13 cellular contexts compared by ENCODE assay signal in genomic region chr2:27021253-27021801, GRCh38. TPM values are rescaled to one million over a fixed set of nuclear protein-coding genes. Genes with fewer than 3 reads are reported as not detected.
DNase-seq lines count a peak whose midpoint lies in the region.
"Had no signal": no experiment of that assay in that cellular context is flagged by ENCODE, and none has a peak within 500 bp of the region (broad histone marks: within the 10 kb centered on the region; RNA-seq: fewer than 3 reads in every experiment).

No MANE protein-coding gene starts in this region.

- in situ Hi-C loops in Caki2 (cut with HindIII; ENCODE audit: low pct_unique_long_range_greater_than_20kb, low sequenced_read_pairs): no loop called here

- peak; percentile 89 for DNase-seq in Caki2 (ENCODE audit: low read depth)
- peak; percentile 59 for DNase-seq in amniotic epithelial cell (ENCODE audit: low read depth)
- DNase-seq in myocyte (ENCODE audit: low read depth): peak; percentile 94
- no peak for DNase-seq in hepatic stellate cell (ENCODE audit: low spot score)
- no peak for DNase-seq in H7
- DNase-seq in activated T-cell treated with anti-CD3 and anti-CD28 coated beads, Interleukin-2, amount 50 U/mL, for 48 hours: no peak
- DNase-seq: activated CD8-positive, alpha-beta memory T cell treated with anti-CD3 and anti-CD28 coated beads, Interleukin-2, amount 10 ng/mL, durations not matched to agents 7 days and 5 days; amniotic stem cell; effector memory CD8-positive, alpha-beta T cell; hippocampal formation; NCI-H2029; T1000 had no signal

- no peak overlapping the region for H3K4me3 ChIP-seq in H7 (ENCODE audit: insufficient read depth, low read depth, low read length)
- H3K4me3 ChIP-seq: skin epidermis had no signal

- H3K36me3 ChIP-seq in H7 (replicated peaks; ENCODE audit: control insufficient read depth, insufficient read depth, low read length): no peaks in the 10 kb centered on the region

- H3K27me3 ChIP-seq in H7 (ENCODE audit: control insufficient read depth, insufficient read depth, low read length): no peaks in the 10 kb centered on the region

RNA-seq across cellular contexts. Expression of gene TMEM214, which starts 11.4 kb away (rescaled TPM):
- 104 and 106 TPM in 2 replicates for total RNA-seq in Caki2 (2014; rRNA removed; shearing (Covaris generic); ENCODE audit: low replicate concordance)
- 78.4 and 103 TPM in 2 replicates for total RNA-seq in myocyte
- 126 TPM for polyA plus RNA-seq in myocyte (2012)
- 46.5 and 46.6 TPM in 2 replicates for total RNA-seq in H7 (2014; rRNA removed; shearing (Covaris generic))

RNA-seq across cellular contexts. Expression of gene AGBL5, which starts 30.1 kb away (rescaled TPM):
- total RNA-seq in Caki2 (2014; rRNA removed; shearing (Covaris generic); ENCODE audit: low replicate concordance): 41.8 and 54.5 TPM in 2 replicates
- total RNA-seq in myocyte: 17.8 and 25.9 TPM in 2 replicates
- 41.3 TPM for polyA plus RNA-seq in myocyte (2012)
- 45.4 and 46.7 TPM in 2 replicates for total RNA-seq in H7 (2014; rRNA removed; shearing (Covaris generic))

RNA-seq across cellular contexts. Expression of gene OST4, which starts 50.1 kb away (rescaled TPM):
- total RNA-seq in Caki2 (2014; rRNA removed; shearing (Covaris generic); ENCODE audit: low replicate concordance): 676 and 788 TPM in 2 replicates
- 278 and 316 TPM in 2 replicates for total RNA-seq in myocyte
- 975 TPM for polyA plus RNA-seq in myocyte (2012)
- 197 and 228 TPM in 2 replicates for total RNA-seq in H7 (2014; rRNA removed; shearing (Covaris generic))

RNA-seq across cellular contexts. Expression of gene MAPRE3, which starts 50.9 kb away (rescaled TPM):
- total RNA-seq in Caki2 (2014; rRNA removed; shearing (Covaris generic); ENCODE audit: low replicate concordance): 25.9 and 33.5 TPM in 2 replicates
- total RNA-seq in myocyte: 59.8 and 68.3 TPM in 2 replicates
- 203 TPM for polyA plus RNA-seq in myocyte (2012)
- 0.42 and 1.6 TPM in 2 replicates for total RNA-seq in H7 (2014; rRNA removed; shearing (Covaris generic))

RNA-seq across cellular contexts. Expression of gene EMILIN1, which starts 57.1 kb away (rescaled TPM):
- total RNA-seq in Caki2 (2014; rRNA removed; shearing (Covaris generic); ENCODE audit: low replicate concordance): 0.07 and 0.58 TPM in 2 replicates
- 4.3 and 6.8 TPM in 2 replicates for total RNA-seq in myocyte
- 8.5 TPM for polyA plus RNA-seq in myocyte (2012)
- total RNA-seq in H7 (2014; rRNA removed; shearing (Covaris generic)): 5.1 and 5.8 TPM in 2 replicates

Comparison
In these comparisons a context has a peak if more than half of its experiments do, and no peak if none do; other contexts are left out.
1. DNase-seq: peak in Caki2 (single experiment), amniotic epithelial cell (single experiment) and myocyte (single experiment); none in hepatic stellate cell (single experiment), H7 (single experiment) and activated T-cell treated with anti-CD3 and anti-CD28 coated beads, Interleukin-2, amount 50 U/mL, for 48 hours (0 of 2).